Comparison of ENCODE assay signal across 1 cellular context in the genomic region with DNA sequence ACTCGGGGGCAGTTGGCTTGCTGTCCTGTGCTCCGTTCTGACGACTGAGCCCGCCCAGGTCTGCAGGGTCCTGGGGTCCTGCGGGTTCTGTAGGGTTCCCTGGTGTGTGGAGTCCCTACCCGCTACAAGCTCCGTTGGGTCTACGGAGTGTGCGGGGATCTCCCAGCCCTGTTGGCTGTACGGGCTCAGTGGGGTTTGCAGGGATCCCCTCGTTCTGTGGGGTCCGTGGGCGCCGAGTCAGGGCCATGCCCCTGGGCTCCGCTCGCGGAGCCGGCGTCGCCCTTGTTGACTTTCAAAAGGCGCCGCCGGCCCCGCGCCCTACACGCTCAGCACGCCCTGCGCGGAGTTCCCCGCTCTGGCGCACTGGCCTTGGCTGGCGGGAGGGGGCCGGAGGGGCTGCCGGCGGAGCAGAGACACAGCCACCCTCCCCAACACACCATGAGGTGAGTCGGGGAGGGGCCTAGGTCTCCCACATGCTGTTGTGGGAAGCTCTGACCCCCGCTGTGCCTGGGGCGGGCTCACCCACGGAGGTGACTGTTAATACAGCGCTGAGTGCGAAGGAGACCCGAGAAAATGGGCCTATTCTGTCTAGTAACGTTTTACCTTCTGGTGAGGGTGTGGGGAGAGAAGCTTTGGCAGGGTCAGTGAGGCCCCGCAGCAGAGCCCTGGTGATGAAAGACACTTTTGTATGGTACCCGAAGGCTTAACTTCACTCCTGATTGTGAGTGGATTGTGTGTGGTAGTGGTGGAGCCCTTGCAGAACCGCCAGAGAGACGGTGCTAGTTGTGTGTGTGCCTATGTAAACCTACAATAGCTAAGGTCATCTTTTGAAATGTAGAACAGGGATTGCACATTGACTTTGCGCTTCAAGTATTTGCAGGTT.
TF ChIP-seq lines count a peak whose summit lies in the region.

No MANE protein-coding gene starts in this region.

TF ChIP-seq in HepG2, 621 proteins besides CTCF, POLR2A, EP300 and RAD21 (continued from another document and continues in another):
- TF ChIP-seq, protein P1, sequence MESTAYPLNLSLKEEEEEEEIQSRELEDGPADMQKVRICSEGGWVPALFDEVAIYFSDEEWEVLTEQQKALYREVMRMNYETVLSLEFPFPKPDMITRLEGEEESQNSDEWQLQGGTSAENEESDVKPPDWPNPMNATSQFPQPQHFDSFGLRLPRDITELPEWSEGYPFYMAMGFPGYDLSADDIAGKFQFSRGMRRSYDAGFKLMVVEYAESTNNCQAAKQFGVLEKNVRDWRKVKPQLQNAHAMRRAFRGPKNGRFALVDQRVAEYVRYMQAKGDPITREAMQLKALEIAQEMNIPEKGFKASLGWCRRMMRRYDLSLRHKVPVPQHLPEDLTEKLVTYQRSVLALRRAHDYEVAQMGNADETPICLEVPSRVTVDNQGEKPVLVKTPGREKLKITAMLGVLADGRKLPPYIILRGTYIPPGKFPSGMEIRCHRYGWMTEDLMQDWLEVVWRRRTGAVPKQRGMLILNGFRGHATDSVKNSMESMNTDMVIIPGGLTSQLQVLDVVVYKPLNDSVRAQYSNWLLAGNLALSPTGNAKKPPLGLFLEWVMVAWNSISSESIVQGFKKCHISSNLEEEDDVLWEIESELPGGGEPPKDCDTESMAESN (CRISPR knock-in tag; conservative IDR thresholded peaks at IDR 0.05), result peak; percentile 78; the same call in 1 of the 2 replicates
- TF ChIP-seq, protein P2, sequence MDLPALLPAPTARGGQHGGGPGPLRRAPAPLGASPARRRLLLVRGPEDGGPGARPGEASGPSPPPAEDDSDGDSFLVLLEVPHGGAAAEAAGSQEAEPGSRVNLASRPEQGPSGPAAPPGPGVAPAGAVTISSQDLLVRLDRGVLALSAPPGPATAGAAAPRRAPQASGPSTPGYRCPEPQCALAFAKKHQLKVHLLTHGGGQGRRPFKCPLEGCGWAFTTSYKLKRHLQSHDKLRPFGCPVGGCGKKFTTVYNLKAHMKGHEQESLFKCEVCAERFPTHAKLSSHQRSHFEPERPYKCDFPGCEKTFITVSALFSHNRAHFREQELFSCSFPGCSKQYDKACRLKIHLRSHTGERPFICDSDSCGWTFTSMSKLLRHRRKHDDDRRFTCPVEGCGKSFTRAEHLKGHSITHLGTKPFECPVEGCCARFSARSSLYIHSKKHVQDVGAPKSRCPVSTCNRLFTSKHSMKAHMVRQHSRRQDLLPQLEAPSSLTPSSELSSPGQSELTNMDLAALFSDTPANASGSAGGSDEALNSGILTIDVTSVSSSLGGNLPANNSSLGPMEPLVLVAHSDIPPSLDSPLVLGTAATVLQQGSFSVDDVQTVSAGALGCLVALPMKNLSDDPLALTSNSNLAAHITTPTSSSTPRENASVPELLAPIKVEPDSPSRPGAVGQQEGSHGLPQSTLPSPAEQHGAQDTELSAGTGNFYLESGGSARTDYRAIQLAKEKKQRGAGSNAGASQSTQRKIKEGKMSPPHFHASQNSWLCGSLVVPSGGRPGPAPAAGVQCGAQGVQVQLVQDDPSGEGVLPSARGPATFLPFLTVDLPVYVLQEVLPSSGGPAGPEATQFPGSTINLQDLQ (CRISPR knock-in tag; IDR thresholded peaks at IDR 0.05), result peak; percentile 36; the same call in 1 of the 2 replicates
- TF ChIP-seq PRPF4 (IDR thresholded peaks at IDR 0.05; ENCODE audit: low read depth, low read length, poor library complexity, severe bottlenecking) (no peak), ZNF562 (CRISPR knock-in tag; IDR thresholded peaks at IDR 0.05; ENCODE audit: borderline replicate concordance) (no peak), ZNF670 (CRISPR knock-in tag; IDR thresholded peaks at IDR 0.05; ENCODE audit: borderline replicate concordance) (peak; percentile 95), ZSCAN31 (CRISPR knock-in tag; IDR thresholded peaks at IDR 0.05; ENCODE audit: low read depth) (peak; percentile 12; the same call in 1 of the 2 replicates), NFIB (CRISPR knock-in tag; IDR thresholded peaks at IDR 0.05; ENCODE audit: borderline replicate concordance) (no peak), ZBTB3 (CRISPR knock-in tag; IDR thresholded peaks at IDR 0.05; ENCODE audit: borderline replicate concordance, low read depth) (no peak), RFX3 (CRISPR knock-in tag; IDR thresholded peaks at IDR 0.05) (no peak), ZNF34 (CRISPR knock-in tag; IDR thresholded peaks at IDR 0.05; ENCODE audit: borderline replicate concordance) (no peak), ZNF790 (CRISPR knock-in tag; IDR thresholded peaks at IDR 0.05; ENCODE audit: borderline replicate concordance) (no peak), ZNF235 (CRISPR knock-in tag; IDR thresholded peaks at IDR 0.05; ENCODE audit: borderline replicate concordance) (no peak), ISL2 (CRISPR knock-in tag; IDR thresholded peaks at IDR 0.05) (peak; percentile 76), SKIL (CRISPR knock-in tag; IDR thresholded peaks at IDR 0.05; ENCODE audit: borderline replicate concordance) (peak; percentile 80)
- TF ChIP-seq, protein P3, sequence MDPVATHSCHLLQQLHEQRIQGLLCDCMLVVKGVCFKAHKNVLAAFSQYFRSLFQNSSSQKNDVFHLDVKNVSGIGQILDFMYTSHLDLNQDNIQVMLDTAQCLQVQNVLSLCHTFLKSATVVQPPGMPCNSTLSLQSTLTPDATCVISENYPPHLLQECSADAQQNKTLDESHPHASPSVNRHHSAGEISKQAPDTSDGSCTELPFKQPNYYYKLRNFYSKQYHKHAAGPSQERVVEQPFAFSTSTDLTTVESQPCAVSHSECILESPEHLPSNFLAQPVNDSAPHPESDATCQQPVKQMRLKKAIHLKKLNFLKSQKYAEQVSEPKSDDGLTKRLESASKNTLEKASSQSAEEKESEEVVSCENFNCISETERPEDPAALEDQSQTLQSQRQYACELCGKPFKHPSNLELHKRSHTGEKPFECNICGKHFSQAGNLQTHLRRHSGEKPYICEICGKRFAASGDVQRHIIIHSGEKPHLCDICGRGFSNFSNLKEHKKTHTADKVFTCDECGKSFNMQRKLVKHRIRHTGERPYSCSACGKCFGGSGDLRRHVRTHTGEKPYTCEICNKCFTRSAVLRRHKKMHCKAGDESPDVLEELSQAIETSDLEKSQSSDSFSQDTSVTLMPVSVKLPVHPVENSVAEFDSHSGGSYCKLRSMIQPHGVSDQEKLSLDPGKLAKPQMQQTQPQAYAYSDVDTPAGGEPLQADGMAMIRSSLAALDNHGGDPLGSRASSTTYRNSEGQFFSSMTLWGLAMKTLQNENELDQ (CRISPR knock-in tag; IDR thresholded peaks at IDR 0.05; ENCODE audit: borderline replicate concordance), result no peak
- TF ChIP-seq, protein P4, sequence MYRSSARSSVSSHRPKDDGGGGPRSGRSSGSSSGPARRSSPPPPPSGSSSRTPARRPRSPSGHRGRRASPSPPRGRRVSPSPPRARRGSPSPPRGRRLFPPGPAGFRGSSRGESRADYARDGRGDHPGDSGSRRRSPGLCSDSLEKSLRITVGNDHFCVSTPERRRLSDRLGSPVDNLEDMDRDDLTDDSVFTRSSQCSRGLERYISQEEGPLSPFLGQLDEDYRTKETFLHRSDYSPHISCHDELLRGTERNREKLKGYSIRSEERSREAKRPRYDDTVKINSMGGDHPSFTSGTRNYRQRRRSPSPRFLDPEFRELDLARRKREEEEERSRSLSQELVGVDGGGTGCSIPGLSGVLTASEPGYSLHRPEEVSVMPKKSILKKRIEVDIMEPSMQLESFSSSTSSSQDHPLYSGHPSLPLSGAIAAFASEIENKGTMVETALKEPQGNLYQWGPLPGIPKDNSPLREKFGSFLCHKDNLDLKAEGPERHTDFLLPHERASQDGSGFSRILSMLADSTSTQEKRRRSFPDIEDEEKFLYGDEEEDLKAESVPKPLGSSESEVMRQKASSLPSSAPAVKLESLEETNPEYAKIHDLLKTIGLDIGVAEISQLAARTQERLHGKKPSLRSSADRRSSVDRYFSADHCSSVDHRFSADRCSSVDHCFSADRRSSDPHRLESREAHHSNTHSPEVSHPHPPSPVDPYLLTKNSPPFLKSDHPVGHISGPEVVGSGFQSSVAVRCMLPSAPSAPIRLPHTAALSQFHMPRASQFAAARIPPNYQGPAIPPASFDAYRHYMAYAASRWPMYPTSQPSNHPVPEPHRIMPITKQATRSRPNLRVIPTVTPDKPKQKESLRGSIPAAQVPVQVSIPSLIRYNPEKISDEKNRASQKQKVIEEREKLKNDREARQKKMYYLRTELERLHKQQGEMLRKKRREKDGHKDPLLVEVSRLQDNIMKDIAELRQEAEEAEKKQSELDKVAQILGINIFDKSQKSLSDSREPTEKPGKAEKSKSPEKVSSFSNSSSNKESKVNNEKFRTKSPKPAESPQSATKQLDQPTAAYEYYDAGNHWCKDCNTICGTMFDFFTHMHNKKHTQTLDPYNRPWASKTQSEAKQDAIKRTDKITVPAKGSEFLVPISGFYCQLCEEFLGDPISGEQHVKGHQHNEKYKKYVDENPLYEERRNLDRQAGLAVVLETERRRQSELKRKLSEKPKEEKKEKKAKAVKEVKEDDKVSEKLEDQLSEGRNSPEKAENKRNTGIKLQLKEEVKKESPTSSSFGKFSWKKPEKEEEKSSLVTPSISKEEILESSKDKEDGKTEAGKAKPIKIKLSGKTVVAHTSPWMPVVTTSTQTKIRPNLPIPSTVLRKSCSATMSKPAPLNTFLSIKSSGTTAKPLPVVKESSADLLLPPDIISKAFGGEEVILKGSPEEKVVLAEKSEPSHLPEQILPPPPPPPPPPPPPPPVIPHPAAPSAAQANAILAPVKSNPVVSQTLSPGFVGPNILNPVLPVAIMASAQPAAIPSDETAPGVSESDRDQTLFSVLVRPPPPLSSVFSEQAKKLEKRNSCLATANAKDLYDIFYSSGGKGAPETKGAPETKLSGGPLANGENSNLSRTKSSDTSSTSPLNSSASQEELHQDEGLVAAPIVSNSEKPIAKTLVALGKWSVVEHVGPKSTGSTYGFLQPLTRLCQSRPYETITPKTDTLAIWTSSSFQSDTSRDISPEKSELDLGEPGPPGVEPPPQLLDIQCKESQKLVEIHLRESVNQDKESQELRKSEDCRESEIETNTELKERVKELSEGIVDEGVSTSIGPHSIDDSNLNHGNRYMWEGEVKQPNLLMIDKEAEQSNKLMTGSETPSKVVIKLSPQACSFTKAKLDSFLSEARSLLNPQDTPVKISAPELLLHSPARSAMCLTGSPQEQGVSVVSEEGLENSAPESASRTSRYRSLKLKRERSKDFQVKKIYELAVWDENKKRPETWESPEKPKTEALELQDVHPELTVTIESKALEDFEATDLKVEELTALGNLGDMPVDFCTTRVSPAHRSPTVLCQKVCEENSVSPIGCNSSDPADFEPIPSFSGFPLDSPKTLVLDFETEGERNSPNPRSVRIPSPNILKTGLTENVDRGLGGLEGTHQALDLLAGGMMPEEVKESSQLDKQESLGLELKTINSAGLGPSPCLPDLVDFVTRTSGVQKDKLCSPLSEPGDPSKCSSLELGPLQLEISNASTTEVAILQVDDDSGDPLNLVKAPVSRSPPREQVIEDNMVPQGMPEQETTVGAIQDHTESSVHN (CRISPR knock-in tag; IDR thresholded peaks at IDR 0.05), result no peak; the same call in 1 of the 2 replicates
- TF ChIP-seq, protein P5, sequence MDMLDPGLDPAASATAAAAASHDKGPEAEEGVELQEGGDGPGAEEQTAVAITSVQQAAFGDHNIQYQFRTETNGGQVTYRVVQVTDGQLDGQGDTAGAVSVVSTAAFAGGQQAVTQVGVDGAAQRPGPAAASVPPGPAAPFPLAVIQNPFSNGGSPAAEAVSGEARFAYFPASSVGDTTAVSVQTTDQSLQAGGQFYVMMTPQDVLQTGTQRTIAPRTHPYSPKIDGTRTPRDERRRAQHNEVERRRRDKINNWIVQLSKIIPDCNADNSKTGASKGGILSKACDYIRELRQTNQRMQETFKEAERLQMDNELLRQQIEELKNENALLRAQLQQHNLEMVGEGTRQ (IDR thresholded peaks at IDR 0.05; ENCODE audit: low read depth, low read length), result no peak
- TF ChIP-seq, protein P5 (CRISPR knock-in tag; IDR thresholded peaks at IDR 0.05; ENCODE audit: borderline replicate concordance), result no peak
- TF ChIP-seq, protein P6, sequence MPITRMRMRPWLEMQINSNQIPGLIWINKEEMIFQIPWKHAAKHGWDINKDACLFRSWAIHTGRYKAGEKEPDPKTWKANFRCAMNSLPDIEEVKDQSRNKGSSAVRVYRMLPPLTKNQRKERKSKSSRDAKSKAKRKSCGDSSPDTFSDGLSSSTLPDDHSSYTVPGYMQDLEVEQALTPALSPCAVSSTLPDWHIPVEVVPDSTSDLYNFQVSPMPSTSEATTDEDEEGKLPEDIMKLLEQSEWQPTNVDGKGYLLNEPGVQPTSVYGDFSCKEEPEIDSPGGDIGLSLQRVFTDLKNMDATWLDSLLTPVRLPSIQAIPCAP (CRISPR knock-in tag; IDR thresholded peaks at IDR 0.05; ENCODE audit: low read depth), result no peak
- TF ChIP-seq, protein P7, sequence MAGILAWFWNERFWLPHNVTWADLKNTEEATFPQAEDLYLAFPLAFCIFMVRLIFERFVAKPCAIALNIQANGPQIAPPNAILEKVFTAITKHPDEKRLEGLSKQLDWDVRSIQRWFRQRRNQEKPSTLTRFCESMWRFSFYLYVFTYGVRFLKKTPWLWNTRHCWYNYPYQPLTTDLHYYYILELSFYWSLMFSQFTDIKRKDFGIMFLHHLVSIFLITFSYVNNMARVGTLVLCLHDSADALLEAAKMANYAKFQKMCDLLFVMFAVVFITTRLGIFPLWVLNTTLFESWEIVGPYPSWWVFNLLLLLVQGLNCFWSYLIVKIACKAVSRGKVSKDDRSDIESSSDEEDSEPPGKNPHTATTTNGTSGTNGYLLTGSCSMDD (CRISPR knock-in tag; IDR thresholded peaks at IDR 0.05), result no peak
- TF ChIP-seq, protein P8, sequence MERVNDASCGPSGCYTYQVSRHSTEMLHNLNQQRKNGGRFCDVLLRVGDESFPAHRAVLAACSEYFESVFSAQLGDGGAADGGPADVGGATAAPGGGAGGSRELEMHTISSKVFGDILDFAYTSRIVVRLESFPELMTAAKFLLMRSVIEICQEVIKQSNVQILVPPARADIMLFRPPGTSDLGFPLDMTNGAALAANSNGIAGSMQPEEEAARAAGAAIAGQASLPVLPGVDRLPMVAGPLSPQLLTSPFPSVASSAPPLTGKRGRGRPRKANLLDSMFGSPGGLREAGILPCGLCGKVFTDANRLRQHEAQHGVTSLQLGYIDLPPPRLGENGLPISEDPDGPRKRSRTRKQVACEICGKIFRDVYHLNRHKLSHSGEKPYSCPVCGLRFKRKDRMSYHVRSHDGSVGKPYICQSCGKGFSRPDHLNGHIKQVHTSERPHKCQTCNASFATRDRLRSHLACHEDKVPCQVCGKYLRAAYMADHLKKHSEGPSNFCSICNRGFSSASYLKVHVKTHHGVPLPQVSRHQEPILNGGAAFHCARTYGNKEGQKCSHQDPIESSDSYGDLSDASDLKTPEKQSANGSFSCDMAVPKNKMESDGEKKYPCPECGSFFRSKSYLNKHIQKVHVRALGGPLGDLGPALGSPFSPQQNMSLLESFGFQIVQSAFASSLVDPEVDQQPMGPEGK (CRISPR knock-in tag; IDR thresholded peaks at IDR 0.05), result peak; percentile 99
